Comparison of ENCODE assay signal across 16 cellular contexts in the genomic region with DNA sequence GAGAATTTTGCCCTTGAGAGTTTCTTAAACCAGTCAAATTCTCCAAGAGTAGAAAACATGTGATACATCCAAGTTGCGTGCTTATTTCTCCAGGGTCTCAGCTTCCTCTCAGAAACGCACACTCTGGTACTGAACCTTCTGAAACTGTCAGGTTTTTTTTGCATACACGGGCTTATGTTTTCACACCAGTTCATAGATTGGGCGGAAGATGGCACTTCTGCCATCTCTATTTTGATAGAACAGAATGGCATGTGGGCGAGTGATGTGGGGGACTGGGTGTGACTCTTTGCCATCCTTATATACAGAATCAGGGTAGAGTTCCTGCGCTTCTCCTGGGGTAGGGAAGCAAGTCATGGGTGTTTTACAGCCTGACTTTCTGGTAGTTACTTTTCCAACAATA. TPM values are rescaled to one million over a fixed set of nuclear protein-coding genes. Genes with fewer than 3 reads are reported as not detected.
DNase-seq lines count a peak whose midpoint lies in the region; ATAC-seq and TF ChIP-seq lines count a peak whose summit lies in the region.
"Had no signal": no experiment of that assay in that cellular context is flagged by ENCODE, and none has a peak within 500 bp of the region (broad histone marks: within the 10 kb centered on the region; RNA-seq: fewer than 3 reads in every experiment).

No MANE protein-coding gene starts in this region.

- H3K4me3 Mint-ChIP-seq in activated naive CD4-positive, alpha-beta T cell treated with anti-CD3 and anti-CD28 coated beads for 36 hours, result peak overlapping the region; percentile 32
- H3K4me3 Mint-ChIP-seq in activated naive CD8-positive, alpha-beta T cell treated with anti-CD3 and anti-CD28 coated beads for 36 hours, result no peak overlapping the region
- no peak overlapping the region for H3K4me3 Mint-ChIP-seq in HFFc6
- no peak overlapping the region for H3K4me3 Mint-ChIP-seq in endothelial cell (ENCODE audit: unreplicated experiment)
- H3K4me3 Mint-ChIP-seq: central memory CD8-positive, alpha-beta T cell had no signal

- intact Hi-C loops in activated naive CD4-positive, alpha-beta T cell treated with anti-CD3 and anti-CD28 coated beads for 36 hours (cut with micrococcal nuclease), result loop anchor here (1.0 kb wide), 1 partner anchor 8 kb away; no protein-coding TSS in a partner anchor

- TF ChIP-seq CTCF in HFFc6 (IDR thresholded peaks at IDR 0.05), result no peak
- no peak for TF ChIP-seq CTCF in endothelial cell (IDR thresholded peaks at IDR 0.05; ENCODE audit: unreplicated experiment)

- no peaks in the 10 kb centered on the region for H3K27me3 Mint-ChIP-seq in activated naive CD4-positive, alpha-beta T cell treated with anti-CD3 and anti-CD28 coated beads for 36 hours (ENCODE audit: low read depth)
- no peaks in the 10 kb centered on the region for H3K27me3 Mint-ChIP-seq in activated naive CD8-positive, alpha-beta T cell treated with anti-CD3 and anti-CD28 coated beads for 36 hours
- H3K27me3 Mint-ChIP-seq in HFFc6 (ENCODE audit: insufficient read depth) (no peaks in the 10 kb centered on the region; the same call in 1 of the 2 replicates), endothelial cell (ENCODE audit: unreplicated experiment) (no peaks in the 10 kb centered on the region)

- peaks cover 69% of the 10 kb centered on the region for H3K36me3 Mint-ChIP-seq in activated naive CD4-positive, alpha-beta T cell treated with anti-CD3 and anti-CD28 coated beads for 36 hours (ENCODE audit: low read depth)
- peaks cover 86% of the 10 kb centered on the region for H3K36me3 Mint-ChIP-seq in activated naive CD8-positive, alpha-beta T cell treated with anti-CD3 and anti-CD28 coated beads for 36 hours
- H3K36me3 Mint-ChIP-seq in HFFc6 (ENCODE audit: low read depth), result no peaks in the 10 kb centered on the region
- H3K36me3 Mint-ChIP-seq in endothelial cell (ENCODE audit: low read depth, unreplicated experiment), result no peaks in the 10 kb centered on the region

- peak; percentile 25 for DNase-seq in activated naive CD4-positive, alpha-beta T cell treated with anti-CD3 and anti-CD28 coated beads for 36 hours
- DNase-seq in activated naive CD4-positive, alpha-beta T cell (lab: John Stamatoyannopoulos, UW), result no peak
- DNase-seq in activated naive CD8-positive, alpha-beta T cell treated with anti-CD3 and anti-CD28 coated beads for 36 hours, result no peak
- DNase-seq in superior temporal gyrus (ENCODE audit: extremely low spot score) (peak; percentile 56), HFFc6 (no peak), endothelial cell (ENCODE audit: low spot score) (no peak)
- DNase-seq: activated CD8-positive, alpha-beta memory T cell treated with anti-CD3 and anti-CD28 coated beads, Interleukin-2, amount 50 U/mL, for 48 hours; amygdala; COR-L47; hypothalamus; KG1; NCI-H1105 treated with DMSO at 0.1 percent for 48 hours; NCI-H82 had no signal

- H3K9me3 Mint-ChIP-seq in activated naive CD4-positive, alpha-beta T cell treated with anti-CD3 and anti-CD28 coated beads for 36 hours, result peaks cover 7% of the 10 kb centered on the region
- peaks cover 11% of the 10 kb centered on the region for H3K9me3 Mint-ChIP-seq in activated naive CD8-positive, alpha-beta T cell treated with anti-CD3 and anti-CD28 coated beads for 36 hours
- H3K9me3 Mint-ChIP-seq in HFFc6 (no peaks in the 10 kb centered on the region), endothelial cell (ENCODE audit: unreplicated experiment) (no peaks in the 10 kb centered on the region)
- H3K9me3 Mint-ChIP-seq: central memory CD8-positive, alpha-beta T cell had no signal

- H3K4me1 Mint-ChIP-seq in activated naive CD4-positive, alpha-beta T cell treated with anti-CD3 and anti-CD28 coated beads for 36 hours (ENCODE audit: low read depth), result peaks cover 66% of the 10 kb centered on the region
- H3K4me1 Mint-ChIP-seq in activated naive CD8-positive, alpha-beta T cell treated with anti-CD3 and anti-CD28 coated beads for 36 hours, result peaks cover 44% of the 10 kb centered on the region
- H3K4me1 Mint-ChIP-seq in HFFc6 (ENCODE audit: low read depth), result 0 out of 2 replicates have a peak, but pooled peaks cover 12% of the 10 kb centered on the region
- H3K4me1 Mint-ChIP-seq in endothelial cell (ENCODE audit: unreplicated experiment), result no peaks in the 10 kb centered on the region
- H3K4me1 Mint-ChIP-seq: central memory CD8-positive, alpha-beta T cell had no signal

- ATAC-seq in HG02798 (IDR thresholded peaks at IDR 0.05; ENCODE audit: poor library complexity, unreplicated experiment), result peak; percentile 60
- no peak for ATAC-seq in HG02852 (IDR thresholded peaks at IDR 0.05; ENCODE audit: unreplicated experiment)

- peak overlapping the region; percentile 89 for H3K27ac Mint-ChIP-seq in activated naive CD4-positive, alpha-beta T cell treated with anti-CD3 and anti-CD28 coated beads for 36 hours
- H3K27ac Mint-ChIP-seq in activated naive CD8-positive, alpha-beta T cell treated with anti-CD3 and anti-CD28 coated beads for 36 hours, result peak overlapping the region; percentile 70
- no peak overlapping the region for H3K27ac Mint-ChIP-seq in HFFc6
- H3K27ac Mint-ChIP-seq in endothelial cell (ENCODE audit: unreplicated experiment), result no peak overlapping the region

- CTCF ChIA-PET in activated naive CD4-positive, alpha-beta T cell treated with anti-CD3 and anti-CD28 coated beads for 36 hours (lab: Charles Lee), result interaction anchor here (0.7 to 2.6 kb wide), 3 partner anchors 9 to 565 kb away, joined by 3 to 10 read pairs (median 4); no protein-coding TSS in a partner anchor

RNA-seq across cellular contexts. Expression of gene ADTRP, which starts 56.4 kb away (rescaled TPM):
- 10 to 100 TPM; 49.4 to 52.1 TPM for total RNA-seq in activated naive CD4-positive, alpha-beta T cell treated with anti-CD3 and anti-CD28 coated beads for 36 hours
- 10 to 100 TPM; 29.1 to 31.5 TPM for total RNA-seq in activated naive CD8-positive, alpha-beta T cell treated with anti-CD3 and anti-CD28 coated beads for 36 hours
- total RNA-seq in HFFc6 (2021; fragmentation: NEBNext Ultra II Directional; extraction: Animal tissue kit (Norgen Biotek cat#: 25700)), result under 1 TPM; 0.24 to 0.99 (median 0.84) TPM
- not detected for total RNA-seq in endothelial cell (ENCODE audit: unreplicated experiment)

Comparison
In these comparisons a context has a peak if more than half of its experiments do, and no peak if none do; other contexts are left out.
1. DNase-seq: peak in activated naive CD4-positive, alpha-beta T cell treated with anti-CD3 and anti-CD28 coated beads for 36 hours (single experiment) and superior temporal gyrus (single experiment); none in activated naive CD4-positive, alpha-beta T cell (0 of 4), activated naive CD8-positive, alpha-beta T cell treated with anti-CD3 and anti-CD28 coated beads for 36 hours (single experiment), HFFc6 (single experiment) and endothelial cell (single experiment).
2. H3K27ac Mint-ChIP-seq: peak in activated naive CD4-positive, alpha-beta T cell treated with anti-CD3 and anti-CD28 coated beads for 36 hours (single experiment) and activated naive CD8-positive, alpha-beta T cell treated with anti-CD3 and anti-CD28 coated beads for 36 hours (single experiment); none in HFFc6 (single experiment) and endothelial cell (single experiment).
3. RNA of gene ADTRP, which starts 56.4 kb away (total RNA-seq): 49.4 to 52.1 TPM in activated naive CD4-positive, alpha-beta T cell treated with anti-CD3 and anti-CD28 coated beads for 36 hours and 29.1 to 31.5 TPM in activated naive CD8-positive, alpha-beta T cell treated with anti-CD3 and anti-CD28 coated beads for 36 hours; 0.24 to 0.99 TPM in HFFc6 and not detected in endothelial cell (single experiment); every median in the first group is over 10 times any median in the second.